Comparison of ENCODE assay signal across 32 cellular contexts in genomic region chr12:57159341-57159740, GRCh38. TPM values are rescaled to one million over a fixed set of nuclear protein-coding genes. Genes with fewer than 3 reads are reported as not detected.
A peak's percentile ranks its signal among the peaks of the same experiment; 100 is the strongest.
DNase-seq lines count a peak whose midpoint lies in the region; ATAC-seq and TF ChIP-seq lines count a peak whose summit lies in the region.
"Had no signal": no experiment of that assay in that cellular context is flagged by ENCODE, and none has a peak within 500 bp of the region (broad histone marks: within the 10 kb centered on the region; RNA-seq: fewer than 3 reads in every experiment).

No MANE protein-coding gene starts in this region.

- H3K4me2 ChIP-seq in BLaER1 treated with 17β-estradiol and CSF1 and Interleukin-3, amounts not matched to agents 10 nM and 100 nM: peak overlapping the region; percentile 79 to 98 (median 94); a peak in 21 of 22 replicates
- no peak overlapping the region for H3K4me2 ChIP-seq in SK-N-SH
- H3K4me2 ChIP-seq: PC-9 had no signal

- H3K4me3 Mint-ChIP-seq in nephron progenitor cell: no peak overlapping the region
- H3K4me3 Mint-ChIP-seq: activated CD4-positive, alpha-beta T cell treated with anti-CD3 and anti-CD28 coated beads, Interleukin-2, amount 10 ng/mL, durations not matched to agents 24 days and 14 days; activated T-cell treated with anti-CD3 and anti-CD28 coated beads, Interleukin-2, amount 50 U/mL, for 4 hours had no signal

- no peak overlapping the region; a peak in 2 of 20 replicates for H3K4me3 ChIP-seq in BLaER1 treated with 17β-estradiol and CSF1 and Interleukin-3, amounts not matched to agents 10 nM and 100 nM
- no peak overlapping the region for H3K4me3 ChIP-seq in gastroesophageal sphincter
- H3K4me3 ChIP-seq in SK-N-SH (ENCODE audit: low read depth in 2 of 2, low read length in 1 of 2): no peak overlapping the region
- H3K4me3 ChIP-seq: body of pancreas, PC-9, psoas muscle, skin epidermis, stomach had no signal

- H3K4me1 Mint-ChIP-seq in nephron progenitor cell: peaks cover 50% of the 10 kb centered on the region

- CTCF ChIA-PET in SK-N-SH (lab: Yijun Ruan, JAX): interaction anchor here (0.9 to 33.3 kb wide), 7 partner anchors 21 to 90 kb away, joined by 3 to 616 read pairs (median 6); partner anchors contain the start of gene LRP1

- peak overlapping the region; percentile 87 for H3K27ac Mint-ChIP-seq in nephron progenitor cell
- H3K27ac Mint-ChIP-seq: activated CD4-positive, alpha-beta T cell treated with anti-CD3 and anti-CD28 coated beads, Interleukin-2, amount 10 ng/mL, durations not matched to agents 24 days and 14 days had no signal

- peak overlapping the region in 9 of 11 experiments; percentile 0 to 69 (median 31); a peak in 10 of 22 replicates for H3K9ac ChIP-seq in BLaER1 treated with 17β-estradiol and CSF1 and Interleukin-3, amounts not matched to agents 10 nM and 100 nM
- H3K9ac ChIP-seq in SK-N-SH: no peak overlapping the region

- no peaks in the 10 kb centered on the region for H3K27me3 ChIP-seq in BLaER1 treated with 17β-estradiol and CSF1 and Interleukin-3, amounts not matched to agents 10 nM and 100 nM
- H3K27me3 ChIP-seq in gastroesophageal sphincter (no peaks in the 10 kb centered on the region), SK-N-SH (ENCODE audit: insufficient read depth) (no peaks in the 10 kb centered on the region)
- H3K27me3 ChIP-seq: BE2C, body of pancreas, stomach had no signal

- 62% methylated on average over 4 of the region's 4 CpGs; no CpG with 5 or more reads in 1 of the 2 donors for WGBS in gastroesophageal sphincter (ENCODE audit: low coverage in 1 of 2), 2 donors
- 96% methylated on average over 4 of the region's 4 CpGs for WGBS in SK-N-SH (ENCODE audit: low lambda C conversion rate)

- H2AFZ ChIP-seq in SK-N-SH (ENCODE audit: low read depth): no peak overlapping the region
- H2AFZ ChIP-seq: PC-9 had no signal

- POLR2A ChIA-PET in SK-N-SH (lab: Yijun Ruan, JAX): interaction anchor here (1.6 kb wide), 1 partner anchor 32 kb away, joined by 4 read pairs; the partner anchor contains the start of gene LRP1

- H3K36me3 ChIP-seq in BLaER1 treated with 17β-estradiol and CSF1 and Interleukin-3, amounts not matched to agents 10 nM and 100 nM: peaks cover 13 to 95% (median 45%) of the 10 kb centered on the region in 11 experiments; a peak in 19 of 22 replicates
- H3K36me3 ChIP-seq in gastroesophageal sphincter (peaks cover 0 to 100% of the 10 kb centered on the region in 2 donors), SK-N-SH (replicated peaks in 1 of 2; ENCODE audit: control insufficient read depth in 1 of 2, insufficient read depth in 2 of 2, low read length in 1 of 2) (peaks cover 47 to 80% of the 10 kb centered on the region in 2 experiments)
- H3K36me3 ChIP-seq: BE2C had no signal

- peaks cover 74% of the 10 kb centered on the region for H3K36me3 Mint-ChIP-seq in nephron progenitor cell (ENCODE audit: low read depth)

- no peaks in the 10 kb centered on the region for H3K9me3 ChIP-seq in BLaER1 treated with 17β-estradiol and CSF1 and Interleukin-3, amounts not matched to agents 10 nM and 100 nM (replicated peaks in 1 of 11)
- H3K9me3 ChIP-seq in gastroesophageal sphincter (no peaks in the 10 kb centered on the region), SK-N-SH (no peaks in the 10 kb centered on the region)
- H3K9me3 ChIP-seq: BE2C, body of pancreas, Caco-2, psoas muscle, stomach had no signal

- TF ChIP-seq POLR2A in gastroesophageal sphincter (IDR thresholded peaks at IDR 0.05): no peak

- TF ChIP-seq RAD21 in SK-N-SH (IDR thresholded peaks at IDR 0.05; ENCODE audit: low read length): no peak

- TF ChIP-seq CTCF in gastroesophageal sphincter (IDR thresholded peaks at IDR 0.05): no peak
- TF ChIP-seq CTCF in nephron progenitor cell (IDR thresholded peaks at IDR 0.05): no peak
- TF ChIP-seq CTCF in SK-N-SH (IDR thresholded peaks at IDR 0.05): no peak

- no peaks in the 10 kb centered on the region for H3K9me2 ChIP-seq in SK-N-SH

- TF ChIP-seq EP300 in gastroesophageal sphincter (IDR thresholded peaks at IDR 0.05) (no peak), SK-N-SH (IDR thresholded peaks at IDR 0.05; ENCODE audit: borderline replicate concordance in 1 of 2, low read depth in 1 of 2, low read length in 1 of 2) (no peak)

- H3K27ac ChIP-seq in BLaER1 treated with 17β-estradiol and CSF1 and Interleukin-3, amounts not matched to agents 10 nM and 100 nM: peak overlapping the region in 10 of 11 experiments; percentile 15 to 85 (median 72); a peak in 18 of 22 replicates
- H3K27ac ChIP-seq in gastroesophageal sphincter (peak overlapping the region in 3 of 4 donors; percentile 43 to 52 (median 48)), SK-N-SH (ENCODE audit: low read depth in 2 of 2, low read length in 1 of 2) (peak overlapping the region in 1 of 2 experiments; percentile 62; a peak in 2 of 4 replicates)
- H3K27ac ChIP-seq: body of pancreas, PC-9, psoas muscle had no signal

- no peaks in the 10 kb centered on the region for H3F3A ChIP-seq in SK-N-SH (replicated peaks; ENCODE audit: insufficient read depth)

- H3K27me3 Mint-ChIP-seq in nephron progenitor cell (ENCODE audit: low read depth, poor library complexity): no peaks in the 10 kb centered on the region
- H3K27me3 Mint-ChIP-seq: activated CD4-positive, alpha-beta T cell treated with anti-CD3 and anti-CD28 coated beads, Interleukin-2, amount 10 ng/mL, durations not matched to agents 24 days and 14 days had no signal

- H3K4me1 ChIP-seq in BLaER1 treated with 17β-estradiol and CSF1 and Interleukin-3, amounts not matched to agents 10 nM and 100 nM: peaks cover 62 to 100% (median 92%) of the 10 kb centered on the region in 10 experiments
- H3K4me1 ChIP-seq in gastroesophageal sphincter: peaks cover 0 to 33% (median 11%) of the 10 kb centered on the region in 3 donors
- peaks cover 0 to 26% of the 10 kb centered on the region in 2 experiments; a peak in 1 of 4 replicates for H3K4me1 ChIP-seq in SK-N-SH (ENCODE audit: control insufficient read depth in 1 of 2, insufficient read depth in 2 of 2, low read depth in 1 of 2, low read length in 1 of 2)
- H3K4me1 ChIP-seq: body of pancreas, psoas muscle had no signal

- no peaks in the 10 kb centered on the region; a peak in 2 of 22 replicates for H4K20me1 ChIP-seq in BLaER1 treated with 17β-estradiol and CSF1 and Interleukin-3, amounts not matched to agents 10 nM and 100 nM
- H4K20me1 ChIP-seq in SK-N-SH (ENCODE audit: insufficient read depth): no peaks in the 10 kb centered on the region

- DNase-seq in NCI-H524 treated with DMSO at 0.1 percent for 48 hours (lab: John Stamatoyannopoulos, UW): peak; percentile 42
- no peak for DNase-seq in nephron progenitor cell
- no peak for DNase-seq in NCI-H510A treated with DMSO at 0.1 percent for 48 hours (lab: John Stamatoyannopoulos, UW)
- no peak for DNase-seq in GOT3 (lab: John Stamatoyannopoulos, UW)
- no peak for DNase-seq in SK-N-SH
- DNase-seq: activated CD4-positive, alpha-beta T cell treated with anti-CD3 and anti-CD28 coated beads, Interleukin-2, amount 10 ng/mL, durations not matched to agents 24 days and 14 days; activated gamma-delta T cell treated with Interleukin-2 at 50 U/mL for 16 hours; activated T-cell treated with anti-CD3 and anti-CD28 coated beads, Interleukin-2, amount 50 U/mL, for 4 hours; body of pancreas; Caco-2; effector memory CD4-positive, alpha-beta T cell; head of caudate nucleus; Karpas-422; kidney; MV-4-11; NCI-H146; NCI-H526; PC-9; psoas muscle; SHP77 treated with DMSO at 0.1 percent for 48 hours; stimulated activated CD4-positive, alpha-beta T cell treated with anti-CD3 and anti-CD28 coated beads, Interleukin-1b, Interleukin-23, amount 100 ng/mL, for 48 hours; stomach; SW 1271; T1000; trophoblast cell had no signal

- H3K79me2 ChIP-seq in SK-N-SH (ENCODE audit: insufficient read depth): 0 out of 2 replicates have a peak, but pooled peaks cover 2% of the 10 kb centered on the region

- ATAC-seq in gastroesophageal sphincter (peak; percentile 21), GM21360 (IDR thresholded peaks at IDR 0.05; ENCODE audit: unreplicated experiment) (no peak)
- ATAC-seq: activated T-cell treated with anti-CD3 and anti-CD28 coated beads, Interleukin-2, amount 50 U/mL, for 4 hours; body of pancreas had no signal

- H3K9me3 Mint-ChIP-seq in nephron progenitor cell: no peaks in the 10 kb centered on the region
- H3K9me3 Mint-ChIP-seq: activated CD4-positive, alpha-beta T cell treated with anti-CD3 and anti-CD28 coated beads, Interleukin-2, amount 10 ng/mL, durations not matched to agents 24 days and 14 days; activated T-cell treated with anti-CD3 and anti-CD28 coated beads, Interleukin-2, amount 50 U/mL, for 4 hours had no signal

TF ChIP-seq in SK-N-SH, 30 proteins besides CTCF, POLR2A, EP300 and RAD21 (continues in another document):
- no peak for TF ChIP-seq EZH2phosphoT487 (IDR thresholded peaks at IDR 0.05; ENCODE audit: borderline replicate concordance, low read depth)
- no peak for TF ChIP-seq USF1 (IDR thresholded peaks at IDR 0.05; ENCODE audit: borderline replicate concordance, low read depth)
- no peak for TF ChIP-seq TAF1 (IDR thresholded peaks at IDR 0.05; ENCODE audit: borderline replicate concordance, low read depth, low read length)
- no peak for TF ChIP-seq JUND (IDR thresholded peaks at IDR 0.05)

RNA-seq across cellular contexts. Expression of gene LRP1-AS, which starts 11.9 kb away (rescaled TPM):
- total RNA-seq in gastroesophageal sphincter: not detected
- polyA plus RNA-seq in SK-N-SH (2012; rRNA removed): not detected in 2 replicates
- not detected in 2 replicates for polyA plus RNA-seq in SK-N-SH (2012; cell fraction: cytosol; rRNA removed)
- not detected in 2 replicates for polyA plus RNA-seq in SK-N-SH (2012; cell fraction: nucleus; rRNA removed)
- total RNA-seq: activated CD4-positive, alpha-beta T cell treated with anti-CD3 and anti-CD28 coated beads, Interleukin-2, amount 10 ng/mL, durations not matched to agents 24 days and 14 days; activated T-cell treated with anti-CD3 and anti-CD28 coated beads, Interleukin-2, amount 50 U/mL, for 4 hours; body of pancreas; Caco-2; epithelial cell of proximal tubule; kidney; lung microvascular endothelial cell; PC-9; psoas muscle; stomach had no signal
- polyA plus RNA-seq: psoas muscle, stomach had no signal

RNA-seq across cellular contexts. Expression of gene LRP1, which starts 31.1 kb away (rescaled TPM):
- 100 to 1,000 TPM; 185 to 292 (median 216) TPM for total RNA-seq in gastroesophageal sphincter
- polyA plus RNA-seq in SK-N-SH (2012; rRNA removed): 18.8 and 55.0 TPM in 2 replicates
- polyA plus RNA-seq in SK-N-SH (2012; cell fraction: cytosol; rRNA removed): 22.3 and 34.9 TPM in 2 replicates
- 127 and 168 TPM in 2 replicates for polyA plus RNA-seq in SK-N-SH (2012; cell fraction: nucleus; rRNA removed)

RNA-seq across cellular contexts. Expression of gene STAT6, which starts 48.2 kb away (rescaled TPM):
- total RNA-seq in gastroesophageal sphincter: 100 to 1,000 TPM in 3 of 4 donors, 10 to 100 TPM in 1; 92.5 to 166 (median 156) TPM
- polyA plus RNA-seq in SK-N-SH (2012; rRNA removed): 0.15 and 0.42 TPM in 2 replicates
- polyA plus RNA-seq in SK-N-SH (2012; cell fraction: cytosol; rRNA removed): 0.05 and 0.19 TPM in 2 replicates
- 0.73 and 0.83 TPM in 2 replicates for polyA plus RNA-seq in SK-N-SH (2012; cell fraction: nucleus; rRNA removed)

RNA-seq across cellular contexts. Expression of gene NXPH4, which starts 57.3 kb away (rescaled TPM):
- total RNA-seq in gastroesophageal sphincter: 1 to 10 TPM in 1 of 4 donors, not detected in 3; 1.1 TPM
- polyA plus RNA-seq in SK-N-SH (2012; rRNA removed): 0.18 and 0.31 TPM in 2 replicates
- 0.12 and 0.24 TPM in 2 replicates for polyA plus RNA-seq in SK-N-SH (2012; cell fraction: cytosol; rRNA removed)
- 0.25 and 0.45 TPM in 2 replicates for polyA plus RNA-seq in SK-N-SH (2012; cell fraction: nucleus; rRNA removed)
- total RNA-seq: epithelial cell of proximal tubule had no signal
